31 cellular contexts compared by ENCODE assay signal in the genomic region with DNA sequence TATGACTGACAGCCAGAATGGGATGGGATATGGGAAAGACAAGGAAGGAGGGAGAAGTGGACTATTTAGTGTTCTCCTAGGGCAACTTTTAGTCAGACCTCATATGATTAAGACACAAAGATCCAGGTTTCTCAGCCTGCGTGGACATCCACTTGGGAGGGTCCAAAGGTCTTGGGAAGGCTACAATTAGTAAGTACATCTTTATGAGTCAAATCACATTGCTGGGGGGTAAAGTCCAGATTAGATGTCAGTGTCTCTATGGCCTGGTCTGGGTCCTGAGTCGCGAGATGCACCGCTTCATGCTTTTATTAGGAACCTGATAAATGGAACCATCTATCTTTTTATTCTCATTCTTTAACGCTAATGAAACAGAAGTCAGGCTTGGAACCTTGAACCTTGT.
"Had no signal": no experiment of that assay in that cellular context is flagged by ENCODE, and none has a peak within 500 bp of the region (broad histone marks: within the 10 kb centered on the region; RNA-seq: fewer than 3 reads in every experiment).

No MANE protein-coding gene starts in this region.

- H3K27ac Mint-ChIP-seq: natural killer cell; nephron; neural progenitor cell; progenitor cell of endocrine pancreas; stimulated activated memory B cell treated with anti-CD40 and anti-IgM and Interleukin-4, amounts not matched to agents 10 μg/mL and 1 μg/mL and 100 μg/mL, for 72 hours; stimulated activated naive CD8-positive, alpha-beta T cell treated with anti-CD3 and anti-CD28 coated beads, Interleukin-15, amount 100 ng/mL, for 72 hours; type B pancreatic cell had no signal

- H3K4me1 Mint-ChIP-seq: neural progenitor cell had no signal

- H3K9me3 Mint-ChIP-seq: natural killer cell; nephron; neural progenitor cell; stimulated activated memory B cell treated with anti-CD40 and anti-IgM and Interleukin-4, amounts not matched to agents 10 μg/mL and 1 μg/mL and 100 μg/mL, for 72 hours; stimulated activated naive CD8-positive, alpha-beta T cell treated with anti-CD3 and anti-CD28 coated beads, Interleukin-15, amount 100 ng/mL, for 72 hours; type B pancreatic cell had no signal

- H3K9me3 ChIP-seq: ovary, psoas muscle, right lobe of liver, sigmoid colon, spleen, suprapubic skin, testis, tibial artery, transverse colon, upper lobe of right lung, uterus had no signal

- H3K36me3 ChIP-seq: neural progenitor cell, ovary, right lobe of liver, sigmoid colon, spleen, suprapubic skin, tibial artery, transverse colon, upper lobe of right lung, uterus had no signal

- H3K4me3 Mint-ChIP-seq: natural killer cell; nephron; neural progenitor cell; stimulated activated memory B cell treated with anti-CD40 and anti-IgM and Interleukin-4, amounts not matched to agents 10 μg/mL and 1 μg/mL and 100 μg/mL, for 72 hours; stimulated activated naive CD8-positive, alpha-beta T cell treated with anti-CD3 and anti-CD28 coated beads, Interleukin-15, amount 100 ng/mL, for 72 hours; type B pancreatic cell had no signal

- H2AFZ ChIP-seq: neural progenitor cell, parathyroid adenoma had no signal

- H3K27me3 Mint-ChIP-seq: stimulated activated memory B cell treated with anti-CD40 and anti-IgM and Interleukin-4, amounts not matched to agents 10 μg/mL and 1 μg/mL and 100 μg/mL, for 72 hours had no signal

- H3K27ac ChIP-seq: neural progenitor cell, ovary, parathyroid adenoma, psoas muscle, right lobe of liver, sigmoid colon, spleen, suprapubic skin, testis, tibial artery, transverse colon, upper lobe of right lung, uterus had no signal

- DNase-seq: natural killer cell; occipital lobe; ovary; posterior cingulate gyrus; psoas muscle; right cardiac atrium; right lobe of liver; sigmoid colon; spleen; stimulated activated CD4-positive, alpha-beta T cell treated with anti-CD3 and anti-CD28 coated beads, Interleukin-12 subunit alpha, Interleukin-12 subunit beta, amount 100 ng/mL, for 4 hours; stimulated activated CD4-positive, alpha-beta T cell treated with anti-CD3 and anti-CD28 coated beads, Interleukin-1b, Interleukin-23, amount 100 ng/mL, for 48 hours; stimulated activated CD4-positive, alpha-beta T cell treated with anti-CD3 and anti-CD28 coated beads, Interleukin-4, amount 100 ng/mL, for 1 hour; stimulated activated CD4-positive, alpha-beta T cell treated with anti-CD3 and anti-CD28 coated beads, Interleukin-4, amount 100 ng/mL, for 4 hours; stimulated activated CD8-positive, alpha-beta memory T cell treated with anti-CD3 and anti-CD28 coated beads, Interleukin-4, amount 100 ng/mL, for 48 hours; stimulated activated naive CD4-positive, alpha-beta T cell; stimulated activated naive CD8-positive, alpha-beta T cell treated with anti-CD3 and anti-CD28 coated beads, Interleukin-15, amount 100 ng/mL, for 72 hours; stimulated activated naive CD8-positive, alpha-beta T cell treated with anti-CD3 and anti-CD28 coated beads, Interleukin-15, Interleukin-2, amounts not matched to agents 100 U/mL and 50 U/mL, for 24 hours; substantia nigra; testis; tibial artery; transverse colon; upper lobe of right lung; uterus had no signal

- H3K79me2 ChIP-seq: parathyroid adenoma had no signal

- H3K4me3 ChIP-seq: neural progenitor cell, ovary, psoas muscle, right lobe of liver, sigmoid colon, smooth muscle cell, spleen, suprapubic skin, testis, tibial artery, transverse colon, upper lobe of right lung, uterus had no signal

- H3K4me1 ChIP-seq: neural progenitor cell, psoas muscle, right lobe of liver, sigmoid colon, transverse colon, uterus had no signal

- H3K4me2 ChIP-seq: neural progenitor cell, smooth muscle cell had no signal

- ATAC-seq: natural killer cell; psoas muscle; right cardiac atrium; stimulated activated memory B cell treated with anti-CD40 and anti-IgM and Interleukin-4, amounts not matched to agents 10 μg/mL and 1 μg/mL and 100 μg/mL, for 72 hours; stimulated activated naive CD8-positive, alpha-beta T cell treated with anti-CD3 and anti-CD28 coated beads, Interleukin-15, amount 100 ng/mL, for 72 hours; stimulated activated naive CD8-positive, alpha-beta T cell treated with anti-CD3 and anti-CD28 coated beads, Interleukin-15, Interleukin-2, amounts not matched to agents 100 U/mL and 50 U/mL, for 24 hours; upper lobe of right lung had no signal

- H3K27me3 ChIP-seq: neural progenitor cell, ovary, right lobe of liver, sigmoid colon, testis, tibial artery, transverse colon, upper lobe of right lung, uterus had no signal

- H3K36me3 Mint-ChIP-seq: natural killer cell; neural progenitor cell; stimulated activated memory B cell treated with anti-CD40 and anti-IgM and Interleukin-4, amounts not matched to agents 10 μg/mL and 1 μg/mL and 100 μg/mL, for 72 hours; type B pancreatic cell had no signal
